Comparison of ENCODE assay signal across 9 cellular contexts in the genomic region with DNA sequence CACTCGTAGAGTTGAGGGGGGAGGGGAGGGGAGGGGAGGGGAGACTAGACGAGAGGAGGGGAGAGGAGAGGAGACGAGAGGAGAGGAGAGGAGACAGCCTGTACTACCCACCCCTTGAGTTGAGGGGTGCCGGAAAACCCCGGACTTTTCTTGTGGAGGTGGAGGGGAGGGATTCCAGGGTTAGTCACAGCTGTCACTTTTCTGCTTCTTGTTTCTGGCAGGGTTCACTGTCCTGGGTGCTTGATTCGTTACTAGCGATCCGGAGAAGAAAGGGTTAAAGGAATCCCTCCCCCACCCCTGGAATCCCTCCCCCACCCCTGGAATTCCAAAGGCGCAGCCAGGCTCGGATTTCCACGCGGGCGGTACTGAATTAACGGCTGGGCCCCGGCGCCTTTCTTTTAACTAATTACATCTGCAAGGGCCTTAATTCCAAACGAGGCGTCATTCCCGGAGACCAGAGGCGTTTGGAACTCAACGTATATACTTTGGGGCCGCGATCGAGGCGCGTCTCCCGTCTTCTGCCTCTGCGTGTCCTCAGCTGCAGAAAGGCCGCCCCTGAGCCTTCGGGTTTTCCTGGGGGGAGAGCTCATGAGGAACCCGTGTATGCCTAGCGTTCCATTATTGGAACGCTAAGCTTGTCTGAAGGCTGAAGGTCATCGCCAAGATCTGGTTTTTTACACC. TPM values are rescaled to one million over a fixed set of nuclear protein-coding genes. Genes with fewer than 3 reads are reported as not detected.
DNase-seq lines count a peak whose midpoint lies in the region; ATAC-seq, FAIRE-seq and TF ChIP-seq lines count a peak whose summit lies in the region.
"Had no signal": no experiment of that assay in that cellular context is flagged by ENCODE, and none has a peak within 500 bp of the region (broad histone marks: within the 10 kb centered on the region; RNA-seq: fewer than 3 reads in every experiment).

No MANE protein-coding gene starts in this region.

- peak overlapping the region; percentile 35 to 95 (median 86) for H3K27ac ChIP-seq in spleen
- H3K27ac ChIP-seq: SK-N-MC had no signal

- peaks cover 0 to 2% (median 0%) of the 10 kb centered on the region in 8 donors for H3K9me3 ChIP-seq in spleen

- ATAC-seq in left cardiac atrium (no peak), HG03025 (IDR thresholded peaks at IDR 0.05; ENCODE audit: low FRiP score, unreplicated experiment) (no peak), HG02642 (IDR thresholded peaks at IDR 0.05; ENCODE audit: poor library complexity, unreplicated experiment) (no peak)

- H3K27me3 ChIP-seq in spleen (replicated peaks in 1 of 7), result peaks cover 0 to 9% (median 0%) of the 10 kb centered on the region in 7 donors

- peaks cover 10 to 37% (median 16%) of the 10 kb centered on the region in 6 donors for H3K4me1 ChIP-seq in spleen

- peak overlapping the region in 4 of 8 donors; percentile 3 to 59 (median 22) for H3K4me3 ChIP-seq in spleen
- H3K4me3 ChIP-seq: SK-N-MC had no signal

- no peaks in the 10 kb centered on the region for H3K36me3 ChIP-seq in spleen

- WGBS in spleen, 5 donors, result 7 to 28% (median 16%) methylated on average over 34 of the region's 34 CpGs

- intact Hi-C loops in left cardiac atrium (cut with DNase I) (no loop called here), spleen (cut with DNase I; ENCODE audit: low total_unique reads) (no loop called here)

- DNase-seq in GM12891 (ENCODE audit: insufficient read length, low spot score), result no peak
- DNase-seq in NCI-H460 (ENCODE audit: extremely low read depth, low read depth), result peak; percentile 33
- peak; percentile 26 for DNase-seq in left cardiac atrium
- peak; percentile 79 for DNase-seq in spleen
- DNase-seq in NCI-H2196 treated with DMSO at 0.1 percent for 48 hours (lab: John Stamatoyannopoulos, UW; ENCODE audit: unreplicated experiment), result no peak
- DNase-seq in GM19238 (ENCODE audit: insufficient read length, low spot score), result no peak

- no peak for TF ChIP-seq CTCF in spleen (IDR thresholded peaks at IDR 0.05 in 8 of 11, conservative IDR thresholded peaks at IDR 0.05 in 3 of 11)

- FAIRE-seq in GM12891 (lab: Jason Lieb, UNC), result peak; percentile 69

- TF ChIP-seq POLR2A in GM12891 (IDR thresholded peaks at IDR 0.05; ENCODE audit: low read depth, low read length) (no peak), spleen (IDR thresholded peaks at IDR 0.05) (no peak)

TF ChIP-seq in GM12891, 5 proteins besides CTCF, POLR2A, EP300 and RAD21:
- TF ChIP-seq SPI1 (IDR thresholded peaks at IDR 0.05; ENCODE audit: low read depth, low read length), result no peak
- no peak for TF ChIP-seq POU2F2 (IDR thresholded peaks at IDR 0.05; ENCODE audit: low read depth, low read length)
- no peak for TF ChIP-seq POLR2AphosphoS5 (IDR thresholded peaks at IDR 0.05; ENCODE audit: low read depth, low read length)
- TF ChIP-seq TAF1 (IDR thresholded peaks at IDR 0.05; ENCODE audit: low read depth, low read length), result no peak
- no peak for TF ChIP-seq PAX5 (IDR thresholded peaks at IDR 0.05; ENCODE audit: insufficient read depth, low read length, severe bottlenecking)

RNA-seq across cellular contexts. Expression of a gene that starts 20.1 kb away (rescaled TPM):
- polyA plus RNA-seq in GM12891 (2012; ENCODE audit: low read depth, missing spikeins), result 0.32 TPM
- 69.6 and 70.4 TPM in 2 replicates for total RNA-seq in NCI-H460 (2014; rRNA removed; shearing (Covaris generic))
- polyA plus RNA-seq in NCI-H460 (2014; cell fraction: nucleus; rRNA removed), result 32.0 and 38.1 TPM in 2 replicates
- total RNA-seq in left cardiac atrium, result 10 to 100 TPM in 1 of 2 donors, 1 to 10 TPM in 1; 4.6 to 14.6 TPM
- 10 to 100 TPM in 6 of 7 donors, 1 to 10 TPM in 1; 5.3 to 62.4 (median 25.5) TPM for total RNA-seq in spleen
- 10 to 100 TPM; 16.2 to 53.7 (median 25.5) TPM for polyA plus RNA-seq in spleen

RNA-seq across cellular contexts. Expression of a gene that starts 36.1 kb away (rescaled TPM):
- polyA plus RNA-seq in GM12891 (2012; ENCODE audit: low read depth, missing spikeins), result 0.36 TPM
- total RNA-seq in NCI-H460 (2014; rRNA removed; shearing (Covaris generic)), result 4.7 and 5.7 TPM in 2 replicates
- polyA plus RNA-seq in NCI-H460 (2014; cell fraction: nucleus; rRNA removed), result 0.78 and 0.82 TPM in 2 replicates
- total RNA-seq in left cardiac atrium (under 1 TPM in 1 of 2 donors, not detected in 1; 0.12 TPM), spleen (under 1 TPM in 4 of 7 donors, not detected in 3; 0.26 to 0.98 (median 0.37) TPM)
- 1 to 10 TPM in 1 of 3 donors, under 1 TPM in 1, not detected in 1; 0.55 to 1.8 TPM for polyA plus RNA-seq in spleen

Comparison
In these comparisons a context has a peak if more than half of its experiments do, and no peak if none do; other contexts are left out.
1. DNase-seq: peak in NCI-H460 (single experiment), left cardiac atrium (single experiment) and spleen (single experiment); none in GM12891 (single experiment), NCI-H2196 treated with DMSO at 0.1 percent for 48 hours (single experiment) and GM19238 (single experiment).